ENCODE assay signal across 8 cellular contexts in the genomic region with DNA sequence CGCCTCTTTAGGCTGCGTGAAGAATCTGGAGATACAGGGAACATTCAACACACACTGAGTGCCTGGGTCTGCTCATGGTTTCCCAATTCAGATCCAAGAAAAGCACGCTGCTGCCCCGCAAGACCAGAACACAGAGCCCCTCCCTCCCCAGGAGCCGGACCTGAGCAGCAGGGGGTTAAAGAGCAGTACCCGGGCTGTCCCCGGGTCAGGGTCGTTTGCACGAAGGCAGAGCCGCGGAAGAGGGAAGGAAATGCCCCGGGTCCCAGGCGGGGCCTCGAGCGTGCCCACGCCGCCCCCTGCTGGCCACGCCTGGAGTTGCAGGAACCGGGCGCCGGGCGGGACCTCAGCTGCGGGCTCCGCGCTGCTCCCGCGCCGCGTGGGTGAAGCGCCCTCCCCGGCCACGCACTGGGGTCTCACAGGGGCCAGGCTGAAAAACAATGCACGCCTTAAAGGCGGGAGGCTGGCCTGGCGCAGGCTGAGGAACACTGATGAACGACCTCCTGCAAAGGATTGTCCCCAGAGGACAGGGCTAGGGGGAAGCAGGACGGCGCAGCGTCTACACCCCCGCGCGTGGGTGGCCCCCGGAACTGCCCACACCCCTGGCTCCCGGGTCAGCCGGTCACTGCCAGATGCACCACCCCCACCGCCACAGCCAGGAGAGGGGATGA. TPM values are rescaled to one million over a fixed set of nuclear protein-coding genes. Genes with fewer than 3 reads are reported as not detected.
A peak's percentile ranks its signal among the peaks of the same experiment; 100 is the strongest.
DNase-seq lines count a peak whose midpoint lies in the region; ATAC-seq and TF ChIP-seq lines count a peak whose summit lies in the region.

No MANE protein-coding gene starts in this region.

- H3K27me3 Mint-ChIP-seq in activated CD4-positive, alpha-beta memory T cell treated with anti-CD3 and anti-CD28 coated beads for 36 hours, result peaks cover 13% of the 10 kb centered on the region

- no peaks in the 10 kb centered on the region for H3K36me3 Mint-ChIP-seq in activated CD4-positive, alpha-beta memory T cell treated with anti-CD3 and anti-CD28 coated beads for 36 hours

- H3K27ac ChIP-seq in duodenal mucosa (ENCODE audit: low read depth, low read length), result no peak overlapping the region

- H3K4me1 ChIP-seq in duodenal mucosa (ENCODE audit: control insufficient read depth in 1 of 2, insufficient read depth in 2 of 2, low read length in 2 of 2), result peaks cover 5 to 6% of the 10 kb centered on the region in 2 donors

- H3K27ac Mint-ChIP-seq in activated CD4-positive, alpha-beta memory T cell treated with anti-CD3 and anti-CD28 coated beads for 36 hours, result no peak overlapping the region

- no peaks in the 10 kb centered on the region for H3K9me3 Mint-ChIP-seq in activated CD4-positive, alpha-beta memory T cell treated with anti-CD3 and anti-CD28 coated beads for 36 hours

- POLR2A ChIA-PET in activated CD4-positive, alpha-beta memory T cell treated with anti-CD3 and anti-CD28 coated beads for 36 hours (lab: Charles Lee), result no interaction called here

- H3K9me3 ChIP-seq in duodenal mucosa (ENCODE audit: control insufficient read depth in 1 of 2, low read length in 2 of 2), result no peaks in the 10 kb centered on the region

- peaks cover 0 to 9% of the 10 kb centered on the region in 2 donors for H3K27me3 ChIP-seq in duodenal mucosa (ENCODE audit: control insufficient read depth in 1 of 2, insufficient read depth in 2 of 2, low read length in 2 of 2)

- H3K4me3 ChIP-seq in AG10803 (ENCODE audit: low read length) (peak overlapping the region; percentile 45), duodenal mucosa (ENCODE audit: low read depth in 1 of 2, low read length in 2 of 2) (peak overlapping the region; percentile 48 to 61)

- peak; percentile 15 for DNase-seq in AG10803 (ENCODE audit: low read depth)
- peak; percentile 52 for DNase-seq in NCI-H2171 (lab: John Stamatoyannopoulos, UW)
- peak; percentile 70 for DNase-seq in activated CD4-positive, alpha-beta memory T cell treated with anti-CD3 and anti-CD28 coated beads for 36 hours
- DNase-seq in lung microvascular endothelial cell (ENCODE audit: low read depth in 2 of 2), result peak; percentile 19 to 36
- DNase-seq in stimulated activated CD8-positive, alpha-beta memory T cell treated with anti-CD3 and anti-CD28 coated beads, Interleukin-12 subunit alpha, Interleukin-12 subunit beta, amount 100 ng/mL, for 1 hour (ENCODE audit: low read depth), result peak; percentile 51
- no peak for DNase-seq in HCEC 1CT

- CTCF ChIA-PET in activated CD4-positive, alpha-beta memory T cell treated with anti-CD3 and anti-CD28 coated beads for 36 hours (lab: Charles Lee), result interaction anchor here (0.7 to 3.0 kb wide), 16 partner anchors 9 to 664 kb away, joined by 3 to 17 read pairs (median 4); no protein-coding TSS in a partner anchor

- peaks cover 3% of the 10 kb centered on the region for H3K4me1 Mint-ChIP-seq in activated CD4-positive, alpha-beta memory T cell treated with anti-CD3 and anti-CD28 coated beads for 36 hours (ENCODE audit: low read depth)

- H3K36me3 ChIP-seq in duodenal mucosa (ENCODE audit: control insufficient read depth in 1 of 2, insufficient read depth in 2 of 2, low read length in 2 of 2), result no peaks in the 10 kb centered on the region

- no peak overlapping the region for H3K4me3 Mint-ChIP-seq in activated CD4-positive, alpha-beta memory T cell treated with anti-CD3 and anti-CD28 coated beads for 36 hours

- peak; percentile 60 for ATAC-seq in GM19023 (IDR thresholded peaks at IDR 0.05; ENCODE audit: unreplicated experiment)

- TF ChIP-seq CTCF in AG10803 (conservative IDR thresholded peaks at IDR 0.05; ENCODE audit: low read length), result peak; percentile 63

- H3K9ac ChIP-seq in duodenal mucosa (ENCODE audit: low read depth in 1 of 2, low read length in 2 of 2), result peak overlapping the region; percentile 17 to 38

- intact Hi-C loops in activated CD4-positive, alpha-beta memory T cell treated with anti-CD3 and anti-CD28 coated beads for 36 hours (cut with micrococcal nuclease), result loop anchor here (1.0 kb wide), 2 partner anchors 525 to 582 kb away; no protein-coding TSS in a partner anchor

RNA-seq across cellular contexts. Expression of a gene that starts 48.9 kb away (rescaled TPM):
- not detected for total RNA-seq in activated CD4-positive, alpha-beta memory T cell treated with anti-CD3 and anti-CD28 coated beads for 36 hours
- total RNA-seq in lung microvascular endothelial cell, result not detected in 2 replicates
